19 cellular contexts compared by ENCODE assay signal in genomic region chr4:75557696-75558095, GRCh38. TPM values are rescaled to one million over a fixed set of nuclear protein-coding genes. Genes with fewer than 3 reads are reported as not detected.
A peak's percentile ranks its signal among the peaks of the same experiment; 100 is the strongest.
DNase-seq lines count a peak whose midpoint lies in the region; ATAC-seq and TF ChIP-seq lines count a peak whose summit lies in the region.
"Had no signal": no experiment of that assay in that cellular context is flagged by ENCODE, and none has a peak within 500 bp of the region (broad histone marks: within the 10 kb centered on the region; RNA-seq: fewer than 3 reads in every experiment).

No MANE protein-coding gene starts in this region.

- H4K20me1 ChIP-seq in OCI-LY3 (ENCODE audit: insufficient read depth, low read length) = no peaks in the 10 kb centered on the region

- no peak overlapping the region for H3K27ac Mint-ChIP-seq in CD8-positive, alpha-beta T cell
- H3K27ac Mint-ChIP-seq: T-cell had no signal

- no peak overlapping the region for H3K4ac ChIP-seq in trophoblast cell (ENCODE audit: low read depth, low read length)

- H3K36me3 ChIP-seq in OCI-LY3 (replicated peaks; ENCODE audit: low read depth, low read length) (no peaks in the 10 kb centered on the region), trophoblast cell (ENCODE audit: control insufficient read depth in 1 of 2, insufficient read depth in 2 of 2, low read length in 2 of 2) (no peaks in the 10 kb centered on the region)
- no peaks in the 10 kb centered on the region for H3K36me3 ChIP-seq in CD8-positive, alpha-beta T cell (ENCODE audit: insufficient read depth, low read length)
- H3K36me3 ChIP-seq: HAP-1, SJSA1 had no signal

- no peak overlapping the region for H2BK5ac ChIP-seq in trophoblast cell (ENCODE audit: low read depth, low read length, poor library complexity)

- TF ChIP-seq CTCF in OCI-LY3 (IDR thresholded peaks at IDR 0.05; ENCODE audit: low read depth, low read length) = no peak
- no peak for TF ChIP-seq CTCF in CD8-positive, alpha-beta T cell (IDR thresholded peaks at IDR 0.05)

- CTCF ChIA-PET in CD8-positive, alpha-beta T cell (lab: Charles Lee) = no interaction called here

- POLR2A ChIA-PET in CD8-positive, alpha-beta T cell (lab: Charles Lee) = no interaction called here

- no peaks in the 10 kb centered on the region for H3K36me3 Mint-ChIP-seq in CD8-positive, alpha-beta T cell
- H3K36me3 Mint-ChIP-seq: T-cell had no signal

- H4K8ac ChIP-seq in trophoblast cell (ENCODE audit: low read depth, low read length) = no peak overlapping the region

- H3K23ac ChIP-seq in trophoblast cell (ENCODE audit: low read length) = no peak overlapping the region

- DNase-seq in NCI-H510A treated with DMSO at 0.1 percent for 48 hours (lab: John Stamatoyannopoulos, UW) (peak; percentile 31), NCI-H510A (lab: John Stamatoyannopoulos, UW) (no peak), trophoblast cell (peak; percentile 44 to 61), Kasumi-1 (lab: John Stamatoyannopoulos, UW) (no peak), anterior cingulate cortex (lab: John Stamatoyannopoulos, UW) (no peak)
- DNase-seq in CD8-positive, alpha-beta T cell = no peak
- DNase-seq: COR-L47, DND-41, GF-D8, NCI-H1048, NCI-H146, NCI-H774, T-cell had no signal

- H3K9me3 ChIP-seq in OCI-LY3 (ENCODE audit: insufficient read depth, low read length) = no peaks in the 10 kb centered on the region
- no peaks in the 10 kb centered on the region for H3K9me3 ChIP-seq in trophoblast cell (ENCODE audit: insufficient read depth, low read depth, low read length)
- no peaks in the 10 kb centered on the region for H3K9me3 ChIP-seq in CD8-positive, alpha-beta T cell (ENCODE audit: low read length)
- H3K9me3 ChIP-seq: HAP-1, SJSA1 had no signal

- no peak overlapping the region for H4K12ac ChIP-seq in trophoblast cell (ENCODE audit: low read depth, low read length)

- intact Hi-C loops in CD8-positive, alpha-beta T cell (cut with DNase I, micrococcal nuclease) = no loop called here

- H3K27ac ChIP-seq in OCI-LY3 (ENCODE audit: low read length) (no peak overlapping the region), trophoblast cell (ENCODE audit: low read depth, low read length) (no peak overlapping the region)
- no peak overlapping the region for H3K27ac ChIP-seq in CD8-positive, alpha-beta T cell (ENCODE audit: low read depth, low read length)
- H3K27ac ChIP-seq: C4-2B, SJSA1 had no signal

- H3K14ac ChIP-seq in trophoblast cell (ENCODE audit: low read length) = no peak overlapping the region

- H3K4me1 Mint-ChIP-seq in CD8-positive, alpha-beta T cell (ENCODE audit: low read depth) = no peaks in the 10 kb centered on the region

- H2BK120ac ChIP-seq in trophoblast cell (ENCODE audit: insufficient read depth, low read length, poor library complexity) = no peak overlapping the region

- no peak overlapping the region for H3K9ac ChIP-seq in OCI-LY3 (ENCODE audit: low read length)
- H3K9ac ChIP-seq in trophoblast cell (ENCODE audit: low read length) = no peak overlapping the region

- H3K4me3 ChIP-seq in OCI-LY3 (ENCODE audit: low read length) = peak overlapping the region; percentile 58
- no peak overlapping the region for H3K4me3 ChIP-seq in trophoblast cell (ENCODE audit: low read depth, low read length)
- no peak overlapping the region for H3K4me3 ChIP-seq in CD8-positive, alpha-beta T cell (ENCODE audit: low read depth, low read length)
- H3K4me3 ChIP-seq: HAP-1, SJSA1 had no signal

- H3K79me1 ChIP-seq in trophoblast cell (ENCODE audit: low read length) = peaks cover 2% of the 10 kb centered on the region

- no peak overlapping the region for H3K18ac ChIP-seq in trophoblast cell (ENCODE audit: low read length)

- no peaks in the 10 kb centered on the region for H3K9me3 Mint-ChIP-seq in CD8-positive, alpha-beta T cell
- H3K9me3 Mint-ChIP-seq: T-cell had no signal

- no CpG with 5 or more reads among the region's 8 CpGs for WGBS in trophoblast cell (ENCODE audit: extremely low coverage, insufficient coverage, insufficient read length)

- H3K27me3 ChIP-seq in OCI-LY3 (ENCODE audit: low read depth, low read length) (peaks cover 3% of the 10 kb centered on the region; the same call in 1 of the 2 replicates), trophoblast cell (ENCODE audit: insufficient read depth, low read length) (no peaks in the 10 kb centered on the region)
- no peaks in the 10 kb centered on the region for H3K27me3 ChIP-seq in CD8-positive, alpha-beta T cell (ENCODE audit: insufficient read depth, low read length)

- peak overlapping the region; percentile 32 for H2BK12ac ChIP-seq in trophoblast cell (ENCODE audit: low read length)

- peaks cover 30% of the 10 kb centered on the region for H3K4me1 ChIP-seq in OCI-LY3 (ENCODE audit: low read length)
- peaks cover 3 to 13% of the 10 kb centered on the region in 2 experiments for H3K4me1 ChIP-seq in trophoblast cell (ENCODE audit: control insufficient read depth in 1 of 2, insufficient read depth in 2 of 2, low read length in 2 of 2)
- H3K4me1 ChIP-seq in CD8-positive, alpha-beta T cell (ENCODE audit: insufficient read depth, low read length) = no peaks in the 10 kb centered on the region

- peak; percentile 45 for ATAC-seq in GM21515 (IDR thresholded peaks at IDR 0.05; ENCODE audit: unreplicated experiment)
- no peak for ATAC-seq in CD8-positive, alpha-beta T cell
- ATAC-seq: T-cell had no signal

- H2AFZ ChIP-seq in OCI-LY3 (ENCODE audit: low read depth, low read length) = peak overlapping the region; percentile 23; the same call in 1 of the 2 replicates
- H2AFZ ChIP-seq in trophoblast cell (ENCODE audit: insufficient read depth, low read length, poor library complexity) = no peak overlapping the region

- H3K4me2 ChIP-seq in OCI-LY3 (ENCODE audit: low read length) = peak overlapping the region; percentile 84
- H3K4me2 ChIP-seq in trophoblast cell (ENCODE audit: low read length) = no peak overlapping the region

- no peak overlapping the region for H3K4me3 Mint-ChIP-seq in CD8-positive, alpha-beta T cell
- H3K4me3 Mint-ChIP-seq: T-cell had no signal

- H4K91ac ChIP-seq in trophoblast cell (ENCODE audit: low read depth, low read length) = no peak overlapping the region

- H2AK5ac ChIP-seq in trophoblast cell (ENCODE audit: low read length) = no peak overlapping the region

- no peaks in the 10 kb centered on the region for H3K79me2 ChIP-seq in OCI-LY3 (ENCODE audit: low read length)
- H3K79me2 ChIP-seq in trophoblast cell (ENCODE audit: control insufficient read depth, insufficient read depth, low read length, poor library complexity) = no peaks in the 10 kb centered on the region

- peaks cover 21% of the 10 kb centered on the region for H3K27me3 Mint-ChIP-seq in CD8-positive, alpha-beta T cell (ENCODE audit: low read depth)

RNA-seq across cellular contexts. Expression of gene ODAPH, which starts 1.8 kb away (rescaled TPM):
- polyA plus RNA-seq in trophoblast cell (2013) = 6.5 and 7.6 TPM in 2 replicates
- under 1 TPM in 1 of 2 experiments, not detected in 1; 0.16 TPM for total RNA-seq in CD8-positive, alpha-beta T cell
- total RNA-seq: LHCN-M2, SJSA1 had no signal

RNA-seq across cellular contexts. Expression of gene THAP6, which starts 43.4 kb away (rescaled TPM):
- 6.4 and 7.5 TPM in 2 replicates for polyA plus RNA-seq in trophoblast cell (2013)
- total RNA-seq in CD8-positive, alpha-beta T cell = 10 to 100 TPM; 15.3 to 16.3 TPM

RNA-seq across cellular contexts. Expression of gene RCHY1, which starts 43.5 kb away (rescaled TPM):
- polyA plus RNA-seq in trophoblast cell (2013) = 17.5 and 17.8 TPM in 2 replicates
- 10 to 100 TPM; 45.4 to 52.8 TPM for total RNA-seq in CD8-positive, alpha-beta T cell

Comparison
In these comparisons a context has a peak if more than half of its experiments do, and no peak if none do; other contexts are left out.
1. DNase-seq: peak in NCI-H510A treated with DMSO at 0.1 percent for 48 hours (single experiment) and trophoblast cell (2 of 2); none in NCI-H510A (single experiment), CD8-positive, alpha-beta T cell (0 of 7), Kasumi-1 (0 of 2) and anterior cingulate cortex (0 of 58).